ENCODE assay signal across 10 cellular contexts in the genomic region with DNA sequence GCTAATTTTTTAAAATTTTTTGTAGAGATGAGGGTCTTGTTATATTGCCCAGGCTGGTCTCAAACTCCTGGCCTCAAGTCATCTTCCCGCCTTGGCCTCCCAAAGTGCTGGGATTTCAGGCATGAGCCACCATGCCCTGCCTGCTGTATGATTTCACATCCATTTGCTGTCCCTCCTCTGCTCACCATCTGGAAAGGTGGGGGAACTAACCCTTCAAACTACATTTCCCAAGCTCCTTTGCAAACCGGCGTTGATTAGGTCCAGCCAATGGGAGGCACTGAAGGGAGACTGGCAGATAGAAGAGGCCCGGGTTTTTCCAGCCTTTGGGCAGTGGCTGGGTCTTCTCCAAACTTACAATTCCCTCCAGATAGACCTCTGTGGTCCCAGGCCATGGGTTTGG. TPM values are rescaled to one million over a fixed set of nuclear protein-coding genes. Genes with fewer than 3 reads are reported as not detected.
A peak's percentile ranks its signal among the peaks of the same experiment; 100 is the strongest.
DNase-seq lines count a peak whose midpoint lies in the region; ATAC-seq and TF ChIP-seq lines count a peak whose summit lies in the region.
"Had no signal": no experiment of that assay in that cellular context is flagged by ENCODE, and none has a peak within 500 bp of the region (broad histone marks: within the 10 kb centered on the region; RNA-seq: fewer than 3 reads in every experiment).

No MANE protein-coding gene starts in this region.

- H3K27me3 ChIP-seq in cardiac muscle cell (no peaks in the 10 kb centered on the region), left ventricle myocardium inferior (ENCODE audit: low read depth) (peaks cover 3% of the 10 kb centered on the region), adipocyte (replicated peaks; ENCODE audit: control insufficient read depth, insufficient read depth, low read length) (no peaks in the 10 kb centered on the region), lung (ENCODE audit: control insufficient read depth, insufficient read depth) (no peaks in the 10 kb centered on the region)

- H3K4me1 ChIP-seq in cardiac muscle cell (ENCODE audit: low read depth) (no peaks in the 10 kb centered on the region), left ventricle myocardium inferior (no peaks in the 10 kb centered on the region), adipocyte (ENCODE audit: control insufficient read depth, insufficient read depth, low read length) (no peaks in the 10 kb centered on the region), lung (ENCODE audit: control insufficient read depth in 2 of 2, insufficient read depth in 2 of 2, low read length in 2 of 2) (no peaks in the 10 kb centered on the region)

- no peaks in the 10 kb centered on the region for H3K9me3 ChIP-seq in cardiac muscle cell (ENCODE audit: low read depth)
- no peaks in the 10 kb centered on the region for H3K9me3 ChIP-seq in left ventricle myocardium inferior (replicated peaks)
- H3K9me3 ChIP-seq in adipocyte (ENCODE audit: control insufficient read depth, low read length), result no peaks in the 10 kb centered on the region
- no peaks in the 10 kb centered on the region for H3K9me3 ChIP-seq in lung (ENCODE audit: control insufficient read depth in 2 of 2, insufficient read depth in 1 of 2, low read length in 1 of 2)

- H3K4me3 ChIP-seq in cardiac muscle cell (no peak overlapping the region), left ventricle myocardium inferior (no peak overlapping the region), NB4 (ENCODE audit: low read depth, low read length) (no peak overlapping the region), adipocyte (ENCODE audit: low read length) (no peak overlapping the region), lung (no peak overlapping the region)

- no peak overlapping the region for H3K9ac ChIP-seq in adipocyte (ENCODE audit: low read length)

- H3K36me3 ChIP-seq in cardiac muscle cell, result no peaks in the 10 kb centered on the region
- no peaks in the 10 kb centered on the region for H3K36me3 ChIP-seq in left ventricle myocardium inferior
- H3K36me3 ChIP-seq in adipocyte (ENCODE audit: control insufficient read depth, insufficient read depth, low read length, severe bottlenecking), result no peaks in the 10 kb centered on the region
- no peaks in the 10 kb centered on the region for H3K36me3 ChIP-seq in lung (ENCODE audit: control insufficient read depth in 2 of 2, insufficient read depth in 2 of 2, low read length in 2 of 2)

- TF ChIP-seq POLR2A in NB4 (IDR thresholded peaks at IDR 0.05; ENCODE audit: extremely low read depth, insufficient read length), result no peak

- ATAC-seq in lung (ENCODE audit: insufficient read depth, low FRiP score), result no peak

- H3K27ac ChIP-seq in cardiac muscle cell, result no peak overlapping the region
- no peak overlapping the region for H3K27ac ChIP-seq in left ventricle myocardium inferior (replicated peaks)
- no peak overlapping the region for H3K27ac ChIP-seq in lung (ENCODE audit: low read depth in 1 of 2, low read length in 1 of 2)

- DNase-seq in cardiac muscle cell (ENCODE audit: low read depth in 1 of 2, low spot score in 1 of 2) (peak; percentile 57 to 64), left ventricle myocardium inferior (no peak), NB4 (ENCODE audit: low read depth) (peak; percentile 54), adipocyte (ENCODE audit: low read depth) (peak; percentile 53), lung (ENCODE audit: low spot score) (peak; percentile 37), globus pallidus (ENCODE audit: low spot score) (no peak)
- no peak for DNase-seq in stimulated activated CD4-positive, alpha-beta T cell treated with anti-CD3 and anti-CD28 coated beads, Interleukin-4, amount 100 ng/mL, for 4 hours
- no peak for DNase-seq in activated CD4-positive, CD25-positive, alpha-beta regulatory T cell treated with anti-CD3 and anti-CD28 coated beads, Interleukin-2, amount 50 U/mL, for 72 hours

- WGBS in lung, 2 donors, result 38% methylated on average over 4 of the region's 4 CpGs

- intact Hi-C loops in left ventricle myocardium inferior (cut with micrococcal nuclease), result no loop called here

- no peak for TF ChIP-seq CTCF in cardiac muscle cell (IDR thresholded peaks at IDR 0.05; ENCODE audit: low read depth, low read length)
- no peak for TF ChIP-seq CTCF in left ventricle myocardium inferior (IDR thresholded peaks at IDR 0.05; ENCODE audit: borderline replicate concordance)
- TF ChIP-seq CTCF in NB4 (IDR thresholded peaks at IDR 0.05; ENCODE audit: low read depth, low read length), result no peak
- TF ChIP-seq CTCF in lung (IDR thresholded peaks at IDR 0.05; ENCODE audit: control extremely low read depth, extremely low read depth), result no peak

RNA-seq across cellular contexts. Expression of gene RFPL1, which starts 19.3 kb away (rescaled TPM):
- total RNA-seq in cardiac muscle cell (not detected in 2 replicates), left ventricle myocardium inferior (not detected), lung (not detected)
- polyA plus RNA-seq in cardiac muscle cell (0.32 TPM in 1 of 2 replicates, not detected in the other), lung (not detected)
- total RNA-seq: activated CD8-positive, alpha-beta memory T cell treated with anti-CD3 and anti-CD28 coated beads for 36 hours; urinary bladder had no signal
- polyA plus RNA-seq: urinary bladder had no signal

RNA-seq across cellular contexts. Expression of gene NEFH, which starts 22.3 kb away (rescaled TPM):
- total RNA-seq in cardiac muscle cell (0.88 and 1.8 TPM in 2 replicates), left ventricle myocardium inferior (0.16 TPM), lung (under 1 TPM; 0.61 to 0.71 TPM)
- polyA plus RNA-seq in cardiac muscle cell (2.0 and 2.4 TPM in 2 replicates), lung (under 1 TPM; 0.22 to 0.50 TPM)

Comparison
In these comparisons a context has a peak if more than half of its experiments do, and no peak if none do; other contexts are left out.
1. DNase-seq: peak in cardiac muscle cell (2 of 2), NB4 (single experiment), adipocyte (single experiment) and lung (single experiment); none in left ventricle myocardium inferior (single experiment), globus pallidus (single experiment), stimulated activated CD4-positive, alpha-beta T cell treated with anti-CD3 and anti-CD28 coated beads, Interleukin-4, amount 100 ng/mL, for 4 hours (0 of 2) and activated CD4-positive, CD25-positive, alpha-beta regulatory T cell treated with anti-CD3 and anti-CD28 coated beads, Interleukin-2, amount 50 U/mL, for 72 hours (single experiment).